Comparison of ENCODE assay signal across 18 cellular contexts in genomic region chr1:15275921-15276683, GRCh38. TPM values are rescaled to one million over a fixed set of nuclear protein-coding genes. Genes with fewer than 3 reads are reported as not detected.
DNase-seq lines count a peak whose midpoint lies in the region; ATAC-seq and TF ChIP-seq lines count a peak whose summit lies in the region.
"Had no signal": no experiment of that assay in that cellular context is flagged by ENCODE, and none has a peak within 500 bp of the region (broad histone marks: within the 10 kb centered on the region; RNA-seq: fewer than 3 reads in every experiment).

No MANE protein-coding gene starts in this region.

- no peaks in the 10 kb centered on the region for H3K27me3 ChIP-seq in vagina

- no peak overlapping the region for H3K4me3 ChIP-seq in vagina
- H3K4me3 ChIP-seq: PC-9 had no signal

- H3K36me3 ChIP-seq in vagina: no peaks in the 10 kb centered on the region

- no peak for DNase-seq in Right ventricle myocardium inferior (ENCODE audit: missing footprints)
- no peak for DNase-seq in cardiac septum (ENCODE audit: low spot score)
- DNase-seq in midbrain (lab: John Stamatoyannopoulos, UW): peak; percentile 12
- DNase-seq in vagina (ENCODE audit: extremely low spot score in 2 of 2): peak; percentile 28 to 40
- DNase-seq in NCI-H1930 (lab: John Stamatoyannopoulos, UW): no peak
- no peak for DNase-seq in activated naive CD4-positive, alpha-beta T cell treated with Interleukin-2 at 50 U/mL for 16 hours
- DNase-seq: 8988T; COR-L47; DMS153; EL; HCEC 1CT; NCI-H1092; NCI-H345; NK-92 treated with Interleukin-12 subunit alpha and Interleukin-12 subunit beta, amount 100 ng/mL, for 24 hours; PC-9 had no signal

- H3K4me1 ChIP-seq in vagina: no peaks in the 10 kb centered on the region

- peaks cover 56% of the 10 kb centered on the region for H3K4me1 Mint-ChIP-seq in dendritic cell treated with granulocyte-macrophage colony-stimulating factor and Interleukin-4, amounts not matched to agents 40 ng/mL and 50 ng/mL, for 4 days (ENCODE audit: low read depth)
- H3K4me1 Mint-ChIP-seq: IgD-negative memory B cell had no signal

- no peak overlapping the region for H3K27ac ChIP-seq in vagina
- H3K27ac ChIP-seq: PC-9 had no signal

- H3K36me3 Mint-ChIP-seq in dendritic cell treated with granulocyte-macrophage colony-stimulating factor and Interleukin-4, amounts not matched to agents 40 ng/mL and 50 ng/mL, for 4 days (ENCODE audit: low read depth): no peaks in the 10 kb centered on the region

- H3K27me3 Mint-ChIP-seq in dendritic cell treated with granulocyte-macrophage colony-stimulating factor and Interleukin-4, amounts not matched to agents 40 ng/mL and 50 ng/mL, for 4 days: peaks cover 3% of the 10 kb centered on the region

- no peak for TF ChIP-seq POLR2A in vagina (IDR thresholded peaks at IDR 0.05)

- intact Hi-C loops in Right ventricle myocardium inferior (cut with DNase I) (no loop called here), cardiac septum (cut with DNase I) (no loop called here), vagina (cut with DNase I) (no loop called here)
- intact Hi-C loops in dendritic cell treated with granulocyte-macrophage colony-stimulating factor and Interleukin-4, amounts not matched to agents 40 ng/mL and 50 ng/mL, for 4 days (cut with micrococcal nuclease): no loop called here

- H3K9me3 Mint-ChIP-seq in dendritic cell treated with granulocyte-macrophage colony-stimulating factor and Interleukin-4, amounts not matched to agents 40 ng/mL and 50 ng/mL, for 4 days: no peaks in the 10 kb centered on the region
- H3K9me3 Mint-ChIP-seq: IgD-negative memory B cell had no signal

- ATAC-seq in Right ventricle myocardium inferior: peak; percentile 52
- ATAC-seq in activated CD4-positive, CD25-positive, alpha-beta regulatory T cell treated with anti-CD3 and anti-CD28 coated beads, Interleukin-2, amount 50 U/mL, for 24 hours: no peak

- no peaks in the 10 kb centered on the region for H3K9me3 ChIP-seq in vagina

- no peak for TF ChIP-seq CTCF in vagina (IDR thresholded peaks at IDR 0.05)

- H3K27ac Mint-ChIP-seq in dendritic cell treated with granulocyte-macrophage colony-stimulating factor and Interleukin-4, amounts not matched to agents 40 ng/mL and 50 ng/mL, for 4 days: peak overlapping the region; percentile 83
- H3K27ac Mint-ChIP-seq: IgD-negative memory B cell had no signal

- no peak overlapping the region for H3K4me3 Mint-ChIP-seq in dendritic cell treated with granulocyte-macrophage colony-stimulating factor and Interleukin-4, amounts not matched to agents 40 ng/mL and 50 ng/mL, for 4 days
- H3K4me3 Mint-ChIP-seq: IgD-negative memory B cell had no signal

RNA-seq across cellular contexts. Expression of gene FHAD1, which starts 29.1 kb away (rescaled TPM):
- not detected for total RNA-seq in Right ventricle myocardium inferior
- total RNA-seq in cardiac septum: 0.32 TPM
- not detected for total RNA-seq in vagina

Comparison
In these comparisons a context has a peak if more than half of its experiments do, and no peak if none do; other contexts are left out.
1. DNase-seq: peak in midbrain (single experiment) and vagina (2 of 2); none in Right ventricle myocardium inferior (single experiment), cardiac septum (single experiment), NCI-H1930 (0 of 2) and activated naive CD4-positive, alpha-beta T cell treated with Interleukin-2 at 50 U/mL for 16 hours (single experiment).